In genomic region chr5:111277061-111277460, GRCh38 we compare ENCODE assay signal across 13 cellular contexts.
"Had no signal": no experiment of that assay in that cellular context is flagged by ENCODE, and none has a peak within 500 bp of the region (broad histone marks: within the 10 kb centered on the region; RNA-seq: fewer than 3 reads in every experiment).

No MANE protein-coding gene starts in this region.

- DNase-seq: activated CD4-positive, alpha-beta T cell treated with anti-CD3 and anti-CD28 coated beads, Interleukin-2, amount 50 U/mL, for 1 hour; activated CD4-positive, CD25-positive, alpha-beta regulatory T cell; activated gamma-delta T cell treated with Interleukin-2 at 50 U/mL for 16 hours; amniotic stem cell; cerebellar nuclear complex; effector CD8-positive, alpha-beta T cell; midbrain; pancreas; SIG-M5; sigmoid colon; stimulated activated CD4-positive, alpha-beta T cell treated with anti-CD3 and anti-CD28 coated beads, Interleukin-1b, Interleukin-23, amount 100 ng/mL, for 48 hours had no signal

- ATAC-seq: pancreas had no signal

- H3K9me3 Mint-ChIP-seq: T-helper 2 cell treated with Interferon-gamma antibody and Interleukin-4, amounts not matched to agents 5 μg/mL and 100 μg/mL, for 36 hours had no signal

- H3K27ac ChIP-seq: pancreas, sigmoid colon had no signal

- H3K36me3 ChIP-seq: pancreas, sigmoid colon had no signal

- H3K4me1 ChIP-seq: pancreas, sigmoid colon had no signal

- H3K27me3 ChIP-seq: pancreas, sigmoid colon had no signal

- H3K4me3 ChIP-seq: lung, pancreas, sigmoid colon had no signal

- H3K9me3 ChIP-seq: pancreas, sigmoid colon had no signal

- H3K27ac Mint-ChIP-seq: T-helper 2 cell treated with Interferon-gamma antibody and Interleukin-4, amounts not matched to agents 5 μg/mL and 100 μg/mL, for 36 hours had no signal

- H3K4me3 Mint-ChIP-seq: T-helper 2 cell treated with Interferon-gamma antibody and Interleukin-4, amounts not matched to agents 5 μg/mL and 100 μg/mL, for 36 hours had no signal
